In the genomic region with DNA sequence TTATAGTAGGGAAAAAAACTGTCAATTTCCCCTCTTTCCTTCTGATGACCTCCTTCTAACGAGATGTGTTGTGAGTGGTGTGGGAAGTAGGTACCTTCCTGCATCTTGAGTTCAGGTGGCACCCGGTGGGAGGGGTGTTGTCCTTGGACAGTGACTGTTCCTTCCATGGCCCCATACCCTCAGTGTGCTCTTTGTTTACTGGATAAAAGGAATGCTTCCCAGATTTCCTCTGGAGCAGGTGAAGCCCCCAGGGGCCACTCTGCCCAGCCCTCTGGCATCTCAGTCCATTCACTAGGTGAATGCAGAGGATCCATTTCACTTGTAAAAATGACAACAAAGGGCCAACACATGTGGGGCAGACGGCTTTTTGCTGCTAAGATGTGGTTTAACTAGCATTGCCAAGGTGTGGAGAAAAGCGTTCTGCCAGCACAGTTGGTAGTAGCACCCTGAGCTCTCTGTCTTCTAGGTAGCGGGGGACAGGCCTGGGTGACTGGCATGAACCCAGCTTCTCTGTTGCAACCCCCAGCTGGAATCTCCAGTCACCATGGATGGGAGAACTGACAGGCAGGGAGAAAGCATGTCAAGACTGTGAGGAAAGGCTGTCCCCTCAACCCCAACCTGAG, we compare ENCODE assay signal across 13 cellular contexts.
"Had no signal": no experiment of that assay in that cellular context is flagged by ENCODE, and none has a peak within 500 bp of the region (broad histone marks: within the 10 kb centered on the region; RNA-seq: fewer than 3 reads in every experiment).

No MANE protein-coding gene starts in this region.

- H3K4me3 Mint-ChIP-seq: activated naive CD4-positive, alpha-beta T cell treated with anti-CD3 and anti-CD28 coated beads, Interleukin-2, amount 10 ng/mL, durations not matched to agents 7 days and 5 days; activated T-cell treated with anti-CD3 and anti-CD28 coated beads, Interleukin-2, amount 50 U/mL, for 24 hours; natural killer cell treated with Interleukin-12 subunit alpha and Interleukin-12 subunit beta and Interleukin-15 and Interleukin-18, amount 100 ng/mL, for 72 hours had no signal

- ATAC-seq: natural killer cell treated with Interleukin-12 subunit alpha and Interleukin-12 subunit beta and Interleukin-15 and Interleukin-18, amount 100 ng/mL, for 72 hours; sciatic nerve had no signal

- DNase-seq: activated CD4-positive, alpha-beta T cell treated with anti-CD3 and anti-CD28 coated beads for 1 hour; activated CD4-positive, alpha-beta T cell treated with anti-CD3 and anti-CD28 coated beads, Interleukin-2, amount 50 U/mL, for 48 hours; activated naive CD4-positive, alpha-beta T cell treated with anti-CD3 and anti-CD28 coated beads, Interleukin-2, amount 10 ng/mL, durations not matched to agents 7 days and 5 days; activated T-cell treated with anti-CD3 and anti-CD28 coated beads, Interleukin-2, amount 50 U/mL, for 24 hours; foreskin fibroblast; glutamatergic neuron; hypothalamus; nucleus accumbens; spleen had no signal

- H3K4me1 ChIP-seq: prostate gland had no signal

- H3K27ac ChIP-seq: cardiac muscle cell had no signal

- H3K9me3 ChIP-seq: prostate gland, spleen had no signal

- H3K4me1 Mint-ChIP-seq: activated naive CD4-positive, alpha-beta T cell treated with anti-CD3 and anti-CD28 coated beads, Interleukin-2, amount 10 ng/mL, durations not matched to agents 7 days and 5 days had no signal

- H3K36me3 ChIP-seq: cardiac muscle cell, prostate gland had no signal

- H3K4me3 ChIP-seq: cardiac muscle cell, prostate gland, spleen had no signal

- H3K36me3 Mint-ChIP-seq: activated naive CD4-positive, alpha-beta T cell treated with anti-CD3 and anti-CD28 coated beads, Interleukin-2, amount 10 ng/mL, durations not matched to agents 7 days and 5 days; natural killer cell treated with Interleukin-12 subunit alpha and Interleukin-12 subunit beta and Interleukin-15 and Interleukin-18, amount 100 ng/mL, for 72 hours had no signal

- H3K27ac Mint-ChIP-seq: activated naive CD4-positive, alpha-beta T cell treated with anti-CD3 and anti-CD28 coated beads, Interleukin-2, amount 10 ng/mL, durations not matched to agents 7 days and 5 days; activated T-cell treated with anti-CD3 and anti-CD28 coated beads, Interleukin-2, amount 50 U/mL, for 24 hours; natural killer cell treated with Interleukin-12 subunit alpha and Interleukin-12 subunit beta and Interleukin-15 and Interleukin-18, amount 100 ng/mL, for 72 hours had no signal

- H3K9me3 Mint-ChIP-seq: activated naive CD4-positive, alpha-beta T cell treated with anti-CD3 and anti-CD28 coated beads, Interleukin-2, amount 10 ng/mL, durations not matched to agents 7 days and 5 days; activated T-cell treated with anti-CD3 and anti-CD28 coated beads, Interleukin-2, amount 50 U/mL, for 24 hours; natural killer cell treated with Interleukin-12 subunit alpha and Interleukin-12 subunit beta and Interleukin-15 and Interleukin-18, amount 100 ng/mL, for 72 hours had no signal
